In the genomic region with DNA sequence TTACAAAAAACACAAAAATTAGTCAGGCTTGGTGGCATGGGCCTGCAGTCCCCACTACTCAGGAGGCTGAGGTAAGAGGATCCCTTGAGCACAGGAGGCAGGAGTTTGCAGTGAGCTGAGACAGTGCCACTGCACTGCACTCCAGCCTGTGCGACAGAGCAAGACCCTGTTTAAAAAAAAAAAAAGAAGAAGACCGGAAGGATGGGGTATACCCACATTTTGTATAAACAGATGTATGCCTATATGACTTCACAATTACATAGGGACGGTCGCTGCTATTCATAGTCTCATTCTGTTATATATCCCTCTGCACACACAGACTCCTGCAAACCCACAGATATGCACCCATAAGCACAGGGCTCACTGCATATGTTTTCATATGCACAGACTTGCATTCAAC, we compare ENCODE assay signal across 12 cellular contexts.
DNase-seq lines count a peak whose midpoint lies in the region; ATAC-seq lines count a peak whose summit lies in the region.
"Had no signal": no experiment of that assay in that cellular context is flagged by ENCODE, and none has a peak within 500 bp of the region (broad histone marks: within the 10 kb centered on the region; RNA-seq: fewer than 3 reads in every experiment).

No MANE protein-coding gene starts in this region.

- ATAC-seq in central memory CD8-positive, alpha-beta T cell (replicated peaks; ENCODE audit: extremely low read depth, poor library complexity, severe bottlenecking), result peak; percentile 91

- peaks cover 58% of the 10 kb centered on the region for H3K4me1 Mint-ChIP-seq in activated naive CD4-positive, alpha-beta T cell treated with anti-CD3 and anti-CD28 coated beads, Interleukin-2, amount 50 U/mL, for 24 hours
- H3K4me1 Mint-ChIP-seq in central memory CD8-positive, alpha-beta T cell, result peaks cover 45% of the 10 kb centered on the region

- peaks cover 8% of the 10 kb centered on the region for H3K36me3 Mint-ChIP-seq in activated naive CD4-positive, alpha-beta T cell treated with anti-CD3 and anti-CD28 coated beads, Interleukin-2, amount 50 U/mL, for 24 hours
- peaks cover 47% of the 10 kb centered on the region for H3K36me3 Mint-ChIP-seq in central memory CD8-positive, alpha-beta T cell (ENCODE audit: insufficient read depth)

- peak overlapping the region; percentile 12 for H3K4me3 Mint-ChIP-seq in activated naive CD4-positive, alpha-beta T cell treated with anti-CD3 and anti-CD28 coated beads, Interleukin-2, amount 50 U/mL, for 24 hours
- H3K4me3 Mint-ChIP-seq in central memory CD8-positive, alpha-beta T cell, result peak overlapping the region; percentile 70

- DNase-seq in activated naive CD4-positive, alpha-beta T cell (lab: John Stamatoyannopoulos, UW), result no peak
- DNase-seq in NAMALWA (ENCODE audit: low spot score) (peak; percentile 86), anterior cingulate cortex (lab: John Stamatoyannopoulos, UW) (no peak), islet precursor cell (no peak), NCI-H2107 (lab: John Stamatoyannopoulos, UW) (no peak), C1 segment of cervical spinal cord (lab: John Stamatoyannopoulos, UW) (no peak)
- no peak for DNase-seq in central memory CD8-positive, alpha-beta T cell (ENCODE audit: low spot score in 2 of 2)
- DNase-seq: EL, kidney, NCI-H187 treated with DMSO at 0.1 percent for 48 hours, NCI-H748 treated with DMSO at 0.1 percent for 48 hours had no signal

- H3K9me3 Mint-ChIP-seq in activated naive CD4-positive, alpha-beta T cell treated with anti-CD3 and anti-CD28 coated beads, Interleukin-2, amount 50 U/mL, for 24 hours, result peaks cover 5% of the 10 kb centered on the region
- H3K9me3 Mint-ChIP-seq in central memory CD8-positive, alpha-beta T cell, result no peaks in the 10 kb centered on the region

- H3K27me3 Mint-ChIP-seq in activated naive CD4-positive, alpha-beta T cell treated with anti-CD3 and anti-CD28 coated beads, Interleukin-2, amount 50 U/mL, for 24 hours, result no peaks in the 10 kb centered on the region
- no peaks in the 10 kb centered on the region for H3K27me3 Mint-ChIP-seq in central memory CD8-positive, alpha-beta T cell

- peak overlapping the region; percentile 30 for H3K27ac Mint-ChIP-seq in activated naive CD4-positive, alpha-beta T cell treated with anti-CD3 and anti-CD28 coated beads, Interleukin-2, amount 50 U/mL, for 24 hours
- peak overlapping the region; percentile 91 for H3K27ac Mint-ChIP-seq in central memory CD8-positive, alpha-beta T cell (ENCODE audit: low read depth)
